15 cellular contexts compared by ENCODE assay signal in genomic region chr12:127785535-127785934, GRCh38.
DNase-seq lines count a peak whose midpoint lies in the region; ATAC-seq and TF ChIP-seq lines count a peak whose summit lies in the region.
"Had no signal": no experiment of that assay in that cellular context is flagged by ENCODE, and none has a peak within 500 bp of the region (broad histone marks: within the 10 kb centered on the region; RNA-seq: fewer than 3 reads in every experiment).

No MANE protein-coding gene starts in this region.

- no peaks in the 10 kb centered on the region for H3K9me3 ChIP-seq in neuronal stem cell (replicated peaks in 1 of 2; ENCODE audit: control insufficient read depth in 2 of 2, insufficient read depth in 1 of 2, low read depth in 1 of 2, low read length in 2 of 2)
- H3K9me3 ChIP-seq: adrenal gland had no signal

- no peaks in the 10 kb centered on the region for H3K36me3 Mint-ChIP-seq in activated CD4-positive, alpha-beta T cell treated with anti-CD3 and anti-CD28 coated beads for 36 hours (ENCODE audit: low read depth)

- ATAC-seq in activated CD4-positive, alpha-beta T cell treated with anti-CD3 and anti-CD28 coated beads for 36 hours = no peak
- ATAC-seq in GM21786 (IDR thresholded peaks at IDR 0.05; ENCODE audit: unreplicated experiment) = no peak

- no peak overlapping the region for H2BK12ac ChIP-seq in neuronal stem cell (ENCODE audit: low read length)

- WGBS in neuronal stem cell (ENCODE audit: extremely low coverage in 2 of 2, insufficient read length in 2 of 2, insufficient replicate concordance in 1 of 2), 2 donors = no CpG with 5 or more reads among the region's 5 CpGs

- H3K27me3 Mint-ChIP-seq in activated CD4-positive, alpha-beta T cell treated with anti-CD3 and anti-CD28 coated beads for 36 hours = no peaks in the 10 kb centered on the region

- H2BK120ac ChIP-seq in neuronal stem cell (ENCODE audit: low read depth, low read length) = no peak overlapping the region

- POLR2A ChIA-PET in activated CD4-positive, alpha-beta T cell treated with anti-CD3 and anti-CD28 coated beads for 36 hours (lab: Charles Lee) = no interaction called here

- CTCF ChIA-PET in activated CD4-positive, alpha-beta T cell treated with anti-CD3 and anti-CD28 coated beads for 36 hours (lab: Charles Lee) = no interaction called here

- no peaks in the 10 kb centered on the region for H3K36me3 ChIP-seq in neuronal stem cell (replicated peaks in 1 of 2; ENCODE audit: control insufficient read depth in 2 of 2, insufficient read depth in 2 of 2, low read length in 2 of 2)
- H3K36me3 ChIP-seq: adrenal gland, BE2C had no signal

- no peaks in the 10 kb centered on the region for H3K4me1 Mint-ChIP-seq in activated CD4-positive, alpha-beta T cell treated with anti-CD3 and anti-CD28 coated beads for 36 hours

- H2AK5ac ChIP-seq in neuronal stem cell (ENCODE audit: low read depth, low read length) = peak overlapping the region; percentile 11

- no peak overlapping the region for H3K9ac ChIP-seq in neuronal stem cell (ENCODE audit: low read depth, low read length, poor library complexity)

- H3K27ac Mint-ChIP-seq in activated CD4-positive, alpha-beta T cell treated with anti-CD3 and anti-CD28 coated beads for 36 hours = no peak overlapping the region

- no peaks in the 10 kb centered on the region for H3K79me1 ChIP-seq in neuronal stem cell (ENCODE audit: low read depth, low read length)

- peak overlapping the region; percentile 48 for H3K23ac ChIP-seq in neuronal stem cell (ENCODE audit: low read depth, low read length, poor library complexity)

- H3K27ac ChIP-seq in neuronal stem cell (replicated peaks; ENCODE audit: low read length) = no peak overlapping the region
- H3K27ac ChIP-seq: adrenal gland, VCaP had no signal

- H3K27me3 ChIP-seq in neuronal stem cell (ENCODE audit: control insufficient read depth in 3 of 3, insufficient read depth in 3 of 3, low read depth in 1 of 3, low read length in 3 of 3) = peaks cover 0 to 3% (median 0%) of the 10 kb centered on the region in 3 experiments
- H3K27me3 ChIP-seq: adrenal gland, BE2C had no signal

- peaks cover 9% of the 10 kb centered on the region for H3K9me3 Mint-ChIP-seq in activated CD4-positive, alpha-beta T cell treated with anti-CD3 and anti-CD28 coated beads for 36 hours (ENCODE audit: low read depth)

- H3K4ac ChIP-seq in neuronal stem cell (ENCODE audit: low read length) = no peak overlapping the region

- no peak overlapping the region for H2AFZ ChIP-seq in neuronal stem cell (ENCODE audit: low read length)

- no peak overlapping the region for H4K91ac ChIP-seq in neuronal stem cell (ENCODE audit: low read depth, low read length, poor library complexity)

- no peak overlapping the region for H2BK5ac ChIP-seq in neuronal stem cell (ENCODE audit: low read length)

- H3K18ac ChIP-seq in neuronal stem cell (ENCODE audit: low read length) = peak overlapping the region; percentile 31

- no peak overlapping the region for H2BK15ac ChIP-seq in neuronal stem cell (ENCODE audit: low read length)

- DNase-seq in AG10803 (ENCODE audit: low read depth) (peak; percentile 83), LHCN-M2 (ENCODE audit: low read depth) (peak; percentile 79), cerebellum (ENCODE audit: low spot score) (peak; percentile 92), neuronal stem cell (ENCODE audit: low spot score) (no peak), NCI-H1694 (lab: John Stamatoyannopoulos, UW) (no peak)
- DNase-seq in activated CD4-positive, alpha-beta T cell treated with anti-CD3 and anti-CD28 coated beads for 36 hours = no peak
- no peak for DNase-seq in stimulated activated CD4-positive, alpha-beta T cell treated with anti-CD3 and anti-CD28 coated beads, Interleukin-12 subunit alpha, Interleukin-12 subunit beta, amount 100 ng/mL, for 4 hours
- DNase-seq: BE2C, KBM-7, mammary epithelial cell, NCI-H187, NCI-H82 had no signal

- no peak overlapping the region for H3K4me2 ChIP-seq in neuronal stem cell (ENCODE audit: insufficient read depth, low read length, poor library complexity, severe bottlenecking)

- peaks cover 0 to 8% of the 10 kb centered on the region in 2 donors for H3K4me1 ChIP-seq in neuronal stem cell (ENCODE audit: control insufficient read depth in 2 of 2, insufficient read depth in 1 of 2, low read depth in 1 of 2, low read length in 2 of 2)
- H3K4me1 ChIP-seq: adrenal gland, BE2C had no signal

- intact Hi-C loops in activated CD4-positive, alpha-beta T cell treated with anti-CD3 and anti-CD28 coated beads for 36 hours (cut with DNase I, micrococcal nuclease) = no loop called here

- H3K4me3 Mint-ChIP-seq in activated CD4-positive, alpha-beta T cell treated with anti-CD3 and anti-CD28 coated beads for 36 hours = no peak overlapping the region

- no peak for TF ChIP-seq CTCF in AG10803 (conservative IDR thresholded peaks at IDR 0.05; ENCODE audit: low read length)

- no peak overlapping the region for H3K4me3 ChIP-seq in AG10803 (ENCODE audit: low read length)
- no peak overlapping the region for H3K4me3 ChIP-seq in neuronal stem cell (ENCODE audit: low read length in 2 of 2)
- H3K4me3 ChIP-seq: adrenal gland had no signal

- no peak overlapping the region for H3K14ac ChIP-seq in neuronal stem cell (ENCODE audit: low read length)

- no peak overlapping the region for H4K8ac ChIP-seq in neuronal stem cell (ENCODE audit: low read depth, low read length)

Comparison
In these comparisons a context has a peak if more than half of its experiments do, and no peak if none do; other contexts are left out.
1. DNase-seq: peak in AG10803 (single experiment), LHCN-M2 (single experiment) and cerebellum (single experiment); none in neuronal stem cell (single experiment), activated CD4-positive, alpha-beta T cell treated with anti-CD3 and anti-CD28 coated beads for 36 hours (single experiment), NCI-H1694 (single experiment) and stimulated activated CD4-positive, alpha-beta T cell treated with anti-CD3 and anti-CD28 coated beads, Interleukin-12 subunit alpha, Interleukin-12 subunit beta, amount 100 ng/mL, for 4 hours (single experiment).